In the genomic region with DNA sequence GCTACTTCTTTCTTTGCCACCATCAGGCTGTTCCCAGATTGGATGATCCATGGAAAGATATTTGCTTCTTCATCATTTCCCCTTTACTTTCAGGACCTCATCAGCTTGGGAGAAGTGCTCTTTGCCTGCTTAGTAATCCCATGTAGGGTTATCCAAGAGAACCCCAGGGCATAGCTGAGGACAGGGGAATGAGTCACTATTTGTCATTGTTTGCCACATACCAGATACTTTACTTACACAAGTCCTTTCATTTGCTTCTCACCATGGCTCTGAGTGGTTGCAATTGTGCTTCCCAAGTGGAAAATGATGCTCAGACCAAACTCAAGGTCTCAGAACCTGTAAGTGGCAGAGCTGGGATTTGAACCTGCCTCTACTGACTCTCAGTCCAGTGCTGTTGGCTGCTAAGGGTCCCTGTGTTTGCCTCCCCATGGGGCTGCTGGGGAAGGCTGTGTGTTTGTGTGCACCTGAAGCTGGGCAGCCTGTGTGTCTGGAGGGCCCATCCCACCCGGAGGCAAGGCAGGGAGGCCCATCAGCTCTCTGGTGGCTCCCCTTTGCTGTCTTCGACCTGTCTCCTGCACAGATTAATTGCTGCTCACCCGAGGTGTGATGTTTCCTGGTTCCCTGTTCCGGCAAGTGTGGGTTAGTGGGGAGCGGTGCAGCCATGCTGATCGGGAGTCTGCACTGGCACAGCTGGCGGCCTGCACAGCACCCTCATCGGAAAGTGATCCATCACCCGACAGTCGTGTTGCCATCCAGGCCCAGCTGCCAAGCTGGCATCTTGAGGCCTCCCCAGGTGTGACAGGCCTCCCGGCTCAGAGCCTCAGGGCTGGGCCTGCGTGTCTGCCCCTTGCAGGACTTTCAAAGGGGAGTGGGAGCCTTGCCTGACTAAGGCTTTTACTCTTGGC, we compare ENCODE assay signal across 15 cellular contexts.
DNase-seq lines count a peak whose midpoint lies in the region; ATAC-seq, FAIRE-seq and TF ChIP-seq lines count a peak whose summit lies in the region.
"Had no signal": no experiment of that assay in that cellular context is flagged by ENCODE, and none has a peak within 500 bp of the region (broad histone marks: within the 10 kb centered on the region; RNA-seq: fewer than 3 reads in every experiment).

No MANE protein-coding gene starts in this region.

- peaks cover 15% of the 10 kb centered on the region; the same call in 2 of the 3 replicates for H3K4me1 ChIP-seq in A549
- peaks cover 0 to 11% of the 10 kb centered on the region in 2 experiments; a peak in 1 of 4 replicates for H3K4me1 ChIP-seq in HCT116 (ENCODE audit: control insufficient read depth in 1 of 2, insufficient read depth in 2 of 2, low read length in 2 of 2)
- H3K4me1 ChIP-seq: vagina had no signal

- peak overlapping the region; percentile 48 for H3K4me2 ChIP-seq in A549
- H3K4me2 ChIP-seq in HCT116 (ENCODE audit: low read length) = no peak overlapping the region

- ATAC-seq in A549 (peak; percentile 97 to 98), HCT116 (peak; percentile 73), HG02759 (IDR thresholded peaks at IDR 0.05; ENCODE audit: unreplicated experiment) (no peak)
- no peak for ATAC-seq in activated T-cell treated with anti-CD3 and anti-CD28 coated beads, Interleukin-2, amount 50 U/mL, for 72 hours (replicated peaks in 1 of 2)

- no peak for TF ChIP-seq RAD21 in A549 (conservative IDR thresholded peaks at IDR 0.05 in 1 of 2, IDR thresholded peaks at IDR 0.05 in 1 of 2)
- no peak for TF ChIP-seq RAD21 in HCT116 (IDR thresholded peaks at IDR 0.05; ENCODE audit: low read depth)

- TF ChIP-seq CTCF in A549 (IDR thresholded peaks at IDR 0.05) (no peak), HCT116 (IDR thresholded peaks at IDR 0.05 in 2 of 3, conservative IDR thresholded peaks at IDR 0.05 in 1 of 3; ENCODE audit: borderline replicate concordance in 1 of 3, insufficient read depth in 1 of 3, low read depth in 2 of 3, low read length in 2 of 3) (no peak)

- no peak for TF ChIP-seq EP300 in A549 (IDR thresholded peaks at IDR 0.05)

- CTCF ChIA-PET in A549 (lab: Yijun Ruan, JAX) = interaction anchor here (1.0 to 1.6 kb wide), 2 partner anchors 66 to 74 kb away, joined by 3 to 7 read pairs; no protein-coding TSS in a partner anchor
- CTCF ChIA-PET in HCT116 (lab: Charles Lee) = interaction anchor here (1.6 kb wide), 1 partner anchor 74 kb away, joined by 3 read pairs; no protein-coding TSS in a partner anchor

- H3K4me3 ChIP-seq in A549 (no peak overlapping the region), HCT116 (replicated peaks in 1 of 2; ENCODE audit: low read depth in 1 of 2, low read length in 2 of 2) (no peak overlapping the region)
- H3K4me3 ChIP-seq: vagina had no signal

- H3K36me3 Mint-ChIP-seq in activated T-cell treated with anti-CD3 and anti-CD28 coated beads, Interleukin-2, amount 50 U/mL, for 72 hours (ENCODE audit: insufficient read depth in 2 of 2) = no peaks in the 10 kb centered on the region
- H3K36me3 Mint-ChIP-seq: activated CD4-positive, alpha-beta memory T cell treated with anti-CD3 and anti-CD28 coated beads for 36 hours had no signal

- WGBS in A549 (ENCODE audit: missing lambda C conversion rate) = 67% methylated on average over 10 of the region's 12 CpGs

- H3K9me3 ChIP-seq in A549 (no peaks in the 10 kb centered on the region), HCT116 (ENCODE audit: control insufficient read depth in 1 of 2, insufficient read depth in 1 of 2, low read depth in 1 of 2, low read length in 2 of 2) (no peaks in the 10 kb centered on the region)
- H3K9me3 ChIP-seq: vagina had no signal

- DNase-seq in A549 (ENCODE audit: low read depth in 1 of 2, low spot score in 1 of 2) = peak; percentile 74 to 80
- peak; percentile 39 for DNase-seq in HCT116 (ENCODE audit: low read depth, low spot score)
- peak; percentile 90 to 97 for DNase-seq in SW 1271 (lab: John Stamatoyannopoulos, UW)
- peak; percentile 52 for DNase-seq in foreskin melanocyte
- DNase-seq in activated T-cell treated with anti-CD3 and anti-CD28 coated beads, Interleukin-2, amount 50 U/mL, for 72 hours = no peak
- DNase-seq in NCI-H82 treated with DMSO at 0.1 percent for 48 hours (lab: John Stamatoyannopoulos, UW; ENCODE audit: unreplicated experiment) = no peak
- DNase-seq in NCI-H1105 treated with DMSO at 0.1 percent for 48 hours (lab: John Stamatoyannopoulos, UW) = no peak
- DNase-seq: activated CD4-positive, alpha-beta memory T cell treated with anti-CD3 and anti-CD28 coated beads for 36 hours; activated naive CD4-positive, alpha-beta T cell; DMS79; KG1 had no signal

- H3K4me1 Mint-ChIP-seq in activated T-cell treated with anti-CD3 and anti-CD28 coated beads, Interleukin-2, amount 50 U/mL, for 72 hours (ENCODE audit: low read depth) = no peaks in the 10 kb centered on the region
- H3K4me1 Mint-ChIP-seq: central memory CD8-positive, alpha-beta T cell had no signal

- H3K27me3 ChIP-seq in HCT116 (ENCODE audit: insufficient read depth, low read length) = no peaks in the 10 kb centered on the region
- H3K27me3 ChIP-seq: vagina had no signal

- intact Hi-C loops in HCT116 (cut with micrococcal nuclease) = no loop called here

- H3K9me3 Mint-ChIP-seq in activated T-cell treated with anti-CD3 and anti-CD28 coated beads, Interleukin-2, amount 50 U/mL, for 72 hours = peaks cover 0 to 6% of the 10 kb centered on the region in 2 donors
- H3K9me3 Mint-ChIP-seq: activated CD4-positive, alpha-beta memory T cell treated with anti-CD3 and anti-CD28 coated beads for 36 hours; T-helper 2 cell treated with Interferon-gamma antibody and Interleukin-4, amounts not matched to agents 5 μg/mL and 100 μg/mL, for 36 hours had no signal

- no peak overlapping the region for H2AFZ ChIP-seq in HCT116 (ENCODE audit: low read depth, low read length, poor library complexity, severe bottlenecking)

- no peak overlapping the region for H3K4me3 Mint-ChIP-seq in activated T-cell treated with anti-CD3 and anti-CD28 coated beads, Interleukin-2, amount 50 U/mL, for 72 hours
- H3K4me3 Mint-ChIP-seq: activated CD4-positive, alpha-beta memory T cell treated with anti-CD3 and anti-CD28 coated beads for 36 hours; central memory CD8-positive, alpha-beta T cell; T-helper 2 cell treated with Interferon-gamma antibody and Interleukin-4, amounts not matched to agents 5 μg/mL and 100 μg/mL, for 36 hours had no signal

- RAD21 ChIA-PET in HCT116 (lab: Charles Lee; ENCODE audit: low non-redundant PET in 1 of 2, low total read pairs in 2 of 2, uncharacterized antibody in 2 of 2, unreplicated experiment in 2 of 2) = no interaction called here

- H3K27me3 Mint-ChIP-seq in activated T-cell treated with anti-CD3 and anti-CD28 coated beads, Interleukin-2, amount 50 U/mL, for 72 hours (ENCODE audit: low read depth) = peaks cover 11% of the 10 kb centered on the region
- H3K27me3 Mint-ChIP-seq: activated CD4-positive, alpha-beta memory T cell treated with anti-CD3 and anti-CD28 coated beads for 36 hours had no signal

- no TSS peak for BruUV-seq in HCT116 (replicated peaks; lab: Mats Ljungman, UMichigan)

- no peaks in the 10 kb centered on the region for H3K9me2 ChIP-seq in HCT116 (ENCODE audit: insufficient read depth)

- H3K36me3 ChIP-seq in HCT116 (ENCODE audit: control insufficient read depth in 1 of 2, insufficient read depth in 2 of 2, low read length in 2 of 2) = no peaks in the 10 kb centered on the region
- H3K36me3 ChIP-seq: vagina had no signal

- H3K27ac Mint-ChIP-seq in activated T-cell treated with anti-CD3 and anti-CD28 coated beads, Interleukin-2, amount 50 U/mL, for 72 hours = no peak overlapping the region
- H3K27ac Mint-ChIP-seq: activated CD4-positive, alpha-beta memory T cell treated with anti-CD3 and anti-CD28 coated beads for 36 hours; T-helper 2 cell treated with Interferon-gamma antibody and Interleukin-4, amounts not matched to agents 5 μg/mL and 100 μg/mL, for 36 hours had no signal

- H4K20me1 ChIP-seq in HCT116 (ENCODE audit: insufficient read depth) = no peaks in the 10 kb centered on the region

- POLR2A ChIA-PET in A549 (lab: Yijun Ruan, JAX) (no interaction called here), HCT116 (lab: Charles Lee) (no interaction called here)

- H3K27ac ChIP-seq in A549 (peak overlapping the region; percentile 21 to 61; a peak in 4 of 6 replicates), HCT116 (ENCODE audit: low read depth, low read length) (no peak overlapping the region)
- H3K27ac ChIP-seq: vagina had no signal

- peak; percentile 32 for FAIRE-seq in A549 (lab: Jason Lieb, UNC)

- TF ChIP-seq POLR2A in A549 (IDR thresholded peaks at IDR 0.05; ENCODE audit: low read length) = no peak
- TF ChIP-seq POLR2A in HCT116 (IDR thresholded peaks at IDR 0.05; ENCODE audit: borderline replicate concordance, extremely low read depth, insufficient read depth, insufficient read length) = no peak

- H3K79me2 ChIP-seq in HCT116 (ENCODE audit: insufficient read depth, low read length) = no peaks in the 10 kb centered on the region

- H3K9ac ChIP-seq in HCT116 (ENCODE audit: low read length) = no peak overlapping the region

TF ChIP-seq in A549, 52 proteins besides CTCF, POLR2A, EP300 and RAD21:
- TF ChIP-seq CEBPB (IDR thresholded peaks at IDR 0.05) (peak in 1 of 2 experiments; percentile 66; a peak in 2 of 4 replicates), JUNB (IDR thresholded peaks at IDR 0.05) (peak; percentile 71), MAFK (IDR thresholded peaks at IDR 0.05; ENCODE audit: partially characterized antibody) (peak; percentile 56), FOSL2 (IDR thresholded peaks at IDR 0.05) (peak; percentile 69), FOSL2 (CRISPR knock-in tag; IDR thresholded peaks at IDR 0.05) (peak; percentile 90)
- TF ChIP-seq, protein P1, sequence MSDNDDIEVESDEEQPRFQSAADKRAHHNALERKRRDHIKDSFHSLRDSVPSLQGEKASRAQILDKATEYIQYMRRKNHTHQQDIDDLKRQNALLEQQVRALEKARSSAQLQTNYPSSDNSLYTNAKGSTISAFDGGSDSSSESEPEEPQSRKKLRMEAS (IDR thresholded peaks at IDR 0.05) = no peak; the same call in 1 of the 2 replicates

TF ChIP-seq in HCT116, 20 proteins besides CTCF, POLR2A, EP300 and RAD21 (continues in another document):
- TF ChIP-seq SRF (IDR thresholded peaks at IDR 0.05; ENCODE audit: low read depth) = no peak
- TF ChIP-seq FOSL1 (IDR thresholded peaks at IDR 0.05; ENCODE audit: low read depth) = peak; percentile 57
- no peak for TF ChIP-seq SP1 (IDR thresholded peaks at IDR 0.05; ENCODE audit: low read depth)
- no peak for TF ChIP-seq CEBPB (IDR thresholded peaks at IDR 0.05; ENCODE audit: low read depth)
- no peak for TF ChIP-seq EZH2phosphoT487 (IDR thresholded peaks at IDR 0.05; ENCODE audit: borderline replicate concordance)

Comparison
In these comparisons a context has a peak if more than half of its experiments do, and no peak if none do; other contexts are left out.
1. ATAC-seq: peak in A549 (2 of 2) and HCT116 (single experiment); none in activated T-cell treated with anti-CD3 and anti-CD28 coated beads, Interleukin-2, amount 50 U/mL, for 72 hours (0 of 2) and HG02759 (single experiment).
2. DNase-seq: peak in A549 (2 of 2), HCT116 (single experiment), SW 1271 (2 of 2) and foreskin melanocyte (single experiment); none in activated T-cell treated with anti-CD3 and anti-CD28 coated beads, Interleukin-2, amount 50 U/mL, for 72 hours (0 of 2), NCI-H82 treated with DMSO at 0.1 percent for 48 hours (single experiment) and NCI-H1105 treated with DMSO at 0.1 percent for 48 hours (single experiment).